ENCODE assay signal across 8 cellular contexts in genomic region chr6:142846883-142847287, GRCh38.
DNase-seq lines count a peak whose midpoint lies in the region; ATAC-seq and TF ChIP-seq lines count a peak whose summit lies in the region.

No MANE protein-coding gene starts in this region.

- no peak overlapping the region for H3K4me3 ChIP-seq in testis

- DNase-seq in T-helper 1 cell = no peak
- DNase-seq in activated naive CD4-positive, alpha-beta T cell treated with anti-CD3 and anti-CD28 coated beads, Interleukin-2, amount 50 U/mL, for 72 hours (ENCODE audit: low spot score in 2 of 2) = no peak
- peak; percentile 52 for DNase-seq in hepatic stellate cell (ENCODE audit: low spot score)
- DNase-seq in testis = no peak
- no peak for DNase-seq in HuH-7 (ENCODE audit: low spot score)
- no peak for DNase-seq in NCI-H2029 (lab: John Stamatoyannopoulos, UW)
- DNase-seq in stimulated activated naive CD4-positive, alpha-beta T cell (lab: John Stamatoyannopoulos, UW) = no peak

- H3K9me3 Mint-ChIP-seq in T-helper 1 cell treated with Interleukin-12 subunit alpha and Interleukin-12 subunit beta and Interleukin-4 antibody, amounts not matched to agents 30 μg/mL and 1 μg/mL, for 36 hours = no peaks in the 10 kb centered on the region
- H3K9me3 Mint-ChIP-seq in activated naive CD4-positive, alpha-beta T cell treated with anti-CD3 and anti-CD28 coated beads, Interleukin-2, amount 50 U/mL, for 72 hours = no peaks in the 10 kb centered on the region

- H3K9me3 ChIP-seq in testis = no peaks in the 10 kb centered on the region

- peak overlapping the region; percentile 92 for H3K27ac Mint-ChIP-seq in T-helper 1 cell treated with Interleukin-12 subunit alpha and Interleukin-12 subunit beta and Interleukin-4 antibody, amounts not matched to agents 30 μg/mL and 1 μg/mL, for 36 hours
- H3K27ac Mint-ChIP-seq in activated naive CD4-positive, alpha-beta T cell treated with anti-CD3 and anti-CD28 coated beads, Interleukin-2, amount 50 U/mL, for 72 hours = peak overlapping the region; percentile 99 to 100

- peaks cover 79% of the 10 kb centered on the region for H3K4me1 Mint-ChIP-seq in T-helper 1 cell treated with Interleukin-12 subunit alpha and Interleukin-12 subunit beta and Interleukin-4 antibody, amounts not matched to agents 30 μg/mL and 1 μg/mL, for 36 hours (ENCODE audit: low read depth)

- H3K4me1 ChIP-seq in testis = peaks cover 16% of the 10 kb centered on the region

- ATAC-seq in activated naive CD4-positive, alpha-beta T cell treated with anti-CD3 and anti-CD28 coated beads, Interleukin-2, amount 50 U/mL, for 72 hours = no peak

- no peak overlapping the region for H3K4me3 Mint-ChIP-seq in T-helper 1 cell treated with Interleukin-12 subunit alpha and Interleukin-12 subunit beta and Interleukin-4 antibody, amounts not matched to agents 30 μg/mL and 1 μg/mL, for 36 hours

- peak overlapping the region; percentile 63 to 74 for H3K27ac ChIP-seq in testis

- no peaks in the 10 kb centered on the region for H3K27me3 ChIP-seq in testis

- no peaks in the 10 kb centered on the region for H3K36me3 ChIP-seq in testis (ENCODE audit: low read depth, missing control alignments)

- peaks cover 4% of the 10 kb centered on the region for H3K36me3 Mint-ChIP-seq in T-helper 1 cell treated with Interleukin-12 subunit alpha and Interleukin-12 subunit beta and Interleukin-4 antibody, amounts not matched to agents 30 μg/mL and 1 μg/mL, for 36 hours (ENCODE audit: low read depth)
- no peaks in the 10 kb centered on the region for H3K36me3 Mint-ChIP-seq in activated naive CD4-positive, alpha-beta T cell treated with anti-CD3 and anti-CD28 coated beads, Interleukin-2, amount 50 U/mL, for 72 hours

- TF ChIP-seq POLR2A in testis (IDR thresholded peaks at IDR 0.05) = no peak

- no peak for TF ChIP-seq CTCF in testis (IDR thresholded peaks at IDR 0.05)

- 50 to 60% methylated on average over 5 of the region's 5 CpGs for WGBS in testis, 2 donors

- intact Hi-C loops in testis (cut with DNase I; ENCODE audit: low total_unique reads) = loop anchor here (10.0 kb wide), 1 partner anchor 98 kb away; the partner anchor contains the start of gene HIVEP2

- no peaks in the 10 kb centered on the region for H3K27me3 Mint-ChIP-seq in T-helper 1 cell treated with Interleukin-12 subunit alpha and Interleukin-12 subunit beta and Interleukin-4 antibody, amounts not matched to agents 30 μg/mL and 1 μg/mL, for 36 hours (ENCODE audit: low read depth)
